27 cellular contexts compared by ENCODE assay signal in the genomic region with DNA sequence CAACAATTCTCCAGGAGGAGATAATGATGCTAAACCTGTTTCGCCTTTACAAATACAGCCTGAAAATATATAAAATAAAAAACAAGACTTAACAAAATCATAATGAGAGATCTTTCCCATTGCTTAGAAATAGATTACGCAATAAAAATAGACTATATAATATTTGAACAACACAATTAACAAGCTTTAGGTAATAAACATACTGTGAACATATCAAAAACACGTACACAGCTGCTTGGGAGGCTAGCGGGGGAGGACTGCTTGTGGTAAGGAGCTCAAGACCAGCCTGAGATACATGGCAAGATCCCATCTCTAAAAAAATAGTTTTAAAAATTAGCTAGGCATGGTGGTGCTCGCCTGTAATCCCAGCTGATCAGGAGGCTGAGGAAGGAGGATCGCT.
"Had no signal": no experiment of that assay in that cellular context is flagged by ENCODE, and none has a peak within 500 bp of the region (broad histone marks: within the 10 kb centered on the region; RNA-seq: fewer than 3 reads in every experiment).

No MANE protein-coding gene starts in this region.

- H2AFZ ChIP-seq: neural progenitor cell had no signal

- DNase-seq: naive B cell; natural killer cell; occipital lobe; pancreas; right cardiac atrium; spleen; stimulated activated CD4-positive, alpha-beta T cell treated with anti-CD3 and anti-CD28 coated beads, Interleukin-12 subunit alpha, Interleukin-12 subunit beta, amount 100 ng/mL, for 4 hours; stimulated activated CD4-positive, alpha-beta T cell treated with anti-CD3 and anti-CD28 coated beads, Interleukin-1b, Interleukin-23, amount 100 ng/mL, for 48 hours; stimulated activated CD4-positive, alpha-beta T cell treated with anti-CD3 and anti-CD28 coated beads, Interleukin-4, amount 100 ng/mL, for 1 hour; stimulated activated CD4-positive, alpha-beta T cell treated with anti-CD3 and anti-CD28 coated beads, Interleukin-4, amount 100 ng/mL, for 4 hours; stimulated activated CD8-positive, alpha-beta memory T cell treated with anti-CD3 and anti-CD28 coated beads, Interleukin-4, amount 100 ng/mL, for 48 hours; stimulated activated naive CD4-positive, alpha-beta T cell; stimulated activated naive CD8-positive, alpha-beta T cell treated with anti-CD3 and anti-CD28 coated beads, Interleukin-15, amount 100 ng/mL, for 72 hours; stimulated activated naive CD8-positive, alpha-beta T cell treated with anti-CD3 and anti-CD28 coated beads, Interleukin-15, Interleukin-2, amounts not matched to agents 100 U/mL and 50 U/mL, for 24 hours; substantia nigra; testis; tibial artery; transverse colon; upper lobe of right lung; uterus had no signal

- FAIRE-seq: pancreas had no signal

- H3K4me1 ChIP-seq: neural progenitor cell, pancreas, prostate gland, suprapubic skin, testis, tibial artery, transverse colon, upper lobe of right lung, uterus had no signal

- H3K9me3 ChIP-seq: pancreas, prostate gland, spleen, suprapubic skin, testis, tibial artery, transverse colon, upper lobe of right lung, uterus had no signal

- H3K27ac ChIP-seq: neural progenitor cell, pancreas, prostate gland, skin epidermis, spleen, suprapubic skin, testis, tibial artery, transverse colon, upper lobe of right lung, uterus had no signal

- H3K27me3 ChIP-seq: neural progenitor cell, pancreas, spleen, suprapubic skin, testis, tibial artery, transverse colon, upper lobe of right lung, uterus had no signal

- H3K36me3 ChIP-seq: neural progenitor cell, pancreas, prostate gland, spleen, suprapubic skin, tibial artery, transverse colon, upper lobe of right lung, uterus had no signal

- H3K9ac ChIP-seq: neural progenitor cell had no signal

- H3K4me3 ChIP-seq: neural progenitor cell, pancreas, prostate gland, skin epidermis, smooth muscle cell, spleen, suprapubic skin, testis, tibial artery, transverse colon, upper lobe of right lung, uterus had no signal

- ATAC-seq: natural killer cell; pancreas; right cardiac atrium; sciatic nerve; stimulated activated memory B cell treated with anti-CD40 and anti-IgM and Interleukin-4, amounts not matched to agents 10 μg/mL and 1 μg/mL and 100 μg/mL, for 72 hours; stimulated activated naive CD8-positive, alpha-beta T cell treated with anti-CD3 and anti-CD28 coated beads, Interleukin-15, amount 100 ng/mL, for 72 hours; stimulated activated naive CD8-positive, alpha-beta T cell treated with anti-CD3 and anti-CD28 coated beads, Interleukin-15, Interleukin-2, amounts not matched to agents 100 U/mL and 50 U/mL, for 24 hours; upper lobe of right lung had no signal

- H3K4me2 ChIP-seq: neural progenitor cell, smooth muscle cell had no signal
